24 cellular contexts compared by ENCODE assay signal in the genomic region with DNA sequence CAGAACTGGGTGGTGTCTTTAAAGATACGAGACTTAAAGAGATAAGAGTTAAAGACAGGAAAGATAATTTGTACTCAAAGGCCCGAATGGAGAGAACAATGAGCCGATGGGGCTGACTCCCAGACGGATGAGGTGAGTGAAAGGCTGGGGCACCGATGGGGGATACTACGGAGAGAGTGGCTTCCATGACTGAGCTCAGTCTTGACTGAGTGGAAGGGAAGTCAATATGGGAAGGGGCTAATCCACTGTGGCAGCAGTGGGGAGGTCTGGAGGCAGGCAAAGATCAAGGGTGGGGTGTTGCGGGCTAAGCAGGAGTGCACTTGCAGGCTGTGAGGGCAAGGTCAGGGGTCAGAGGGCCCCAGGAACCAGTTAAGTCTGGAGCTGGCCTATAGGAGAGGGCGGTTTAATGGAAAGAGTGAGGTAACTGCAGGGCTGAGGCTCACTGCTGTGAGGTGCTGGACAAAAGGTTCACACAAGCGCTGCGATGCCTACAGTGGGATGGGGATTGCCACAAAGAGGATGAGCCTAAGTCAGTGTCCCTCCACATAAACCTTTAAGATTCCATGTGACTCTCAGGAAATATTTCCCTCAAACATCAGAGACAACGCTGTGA. TPM values are rescaled to one million over a fixed set of nuclear protein-coding genes. Genes with fewer than 3 reads are reported as not detected.
"Had no signal": no experiment of that assay in that cellular context is flagged by ENCODE, and none has a peak within 500 bp of the region (broad histone marks: within the 10 kb centered on the region; RNA-seq: fewer than 3 reads in every experiment).

No MANE protein-coding gene starts in this region.

- H3K9me3 ChIP-seq: heart right ventricle, psoas muscle, right lobe of liver, suprapubic skin, thyroid gland, uterus had no signal

- H3K9ac ChIP-seq: parathyroid adenoma had no signal

- ATAC-seq: esophagus mucosa; heart right ventricle; left lobe of liver; natural killer cell; psoas muscle; right lobe of liver; stimulated activated memory B cell treated with anti-CD40 and anti-IgM and Interleukin-4, amounts not matched to agents 10 μg/mL and 1 μg/mL and 100 μg/mL, for 72 hours had no signal

- DNase-seq: cortex of kidney; dorsolateral prefrontal cortex; effector CD8-positive, alpha-beta T cell; heart right ventricle; hypothalamus; islet precursor cell; mammary epithelial cell; natural killer cell; psoas muscle; retina; right lobe of liver; stimulated activated CD4-positive, alpha-beta T cell treated with anti-CD3 and anti-CD28 coated beads, Interleukin-4, amount 100 ng/mL, for 1 hour; stimulated activated CD8-positive, alpha-beta memory T cell treated with anti-CD3 and anti-CD28 coated beads, Interleukin-4, amount 100 ng/mL, for 48 hours; thyroid gland; uterus had no signal

- H3K9me3 Mint-ChIP-seq: mesothelial cell of epicardium; natural killer cell; stimulated activated memory B cell treated with anti-CD40 and anti-IgM and Interleukin-4, amounts not matched to agents 10 μg/mL and 1 μg/mL and 100 μg/mL, for 72 hours; type B pancreatic cell had no signal

- H3K4me3 Mint-ChIP-seq: mesothelial cell of epicardium; natural killer cell; stimulated activated memory B cell treated with anti-CD40 and anti-IgM and Interleukin-4, amounts not matched to agents 10 μg/mL and 1 μg/mL and 100 μg/mL, for 72 hours; type B pancreatic cell had no signal

- H2AFZ ChIP-seq: parathyroid adenoma had no signal

- H3K27ac Mint-ChIP-seq: mesothelial cell of epicardium; natural killer cell; stimulated activated memory B cell treated with anti-CD40 and anti-IgM and Interleukin-4, amounts not matched to agents 10 μg/mL and 1 μg/mL and 100 μg/mL, for 72 hours; type B pancreatic cell had no signal

- H3K4me3 ChIP-seq: dorsolateral prefrontal cortex, heart right ventricle, psoas muscle, right lobe of liver, suprapubic skin, thyroid gland, uterus had no signal

- H3K27ac ChIP-seq: dorsolateral prefrontal cortex, heart right ventricle, parathyroid adenoma, psoas muscle, right lobe of liver, suprapubic skin, thyroid gland, uterus had no signal

- H3K27me3 Mint-ChIP-seq: type B pancreatic cell had no signal

- H3K27me3 ChIP-seq: dorsolateral prefrontal cortex, heart right ventricle, right lobe of liver, suprapubic skin, thyroid gland, uterus had no signal

- H3K4me1 Mint-ChIP-seq: natural killer cell; stimulated activated memory B cell treated with anti-CD40 and anti-IgM and Interleukin-4, amounts not matched to agents 10 μg/mL and 1 μg/mL and 100 μg/mL, for 72 hours had no signal

- H3K4me1 ChIP-seq: heart right ventricle, parathyroid adenoma, psoas muscle, right lobe of liver, suprapubic skin, thyroid gland, uterus had no signal

- H3K36me3 ChIP-seq: heart right ventricle, right lobe of liver, suprapubic skin, thyroid gland, uterus had no signal

- H3K79me2 ChIP-seq: parathyroid adenoma had no signal

- H3K36me3 Mint-ChIP-seq: natural killer cell; stimulated activated memory B cell treated with anti-CD40 and anti-IgM and Interleukin-4, amounts not matched to agents 10 μg/mL and 1 μg/mL and 100 μg/mL, for 72 hours had no signal

- FAIRE-seq: endometrium, frontal cortex had no signal

RNA-seq across cellular contexts. Expression of a gene that starts 42.1 kb away (rescaled TPM):
- total RNA-seq: natural killer cell, right lobe of liver had no signal
